In genomic region chr3:196739671-196740475, GRCh38 we compare ENCODE assay signal across 8 cellular contexts. TPM values are rescaled to one million over a fixed set of nuclear protein-coding genes. Genes with fewer than 3 reads are reported as not detected.
DNase-seq lines count a peak whose midpoint lies in the region; ATAC-seq and TF ChIP-seq lines count a peak whose summit lies in the region.

Gene PAK2 (plus strand): TSS chr3:196739857. CDS start chr3:196782647, 42,790 bp downstream.

- BruUV-seq in PC-9 (replicated peaks; lab: Mats Ljungman, UMichigan) = no TSS peak

- H3K4me2 ChIP-seq in PC-9 = peak within 1 kb of the TSS; percentile 84

- no peaks in the 10 kb centered on the region for H3K9me3 ChIP-seq in PC-9 (ENCODE audit: insufficient read depth, low read depth)

- H3K79me2 ChIP-seq in PC-9 (ENCODE audit: low read depth) = peaks cover 50% of the 10 kb centered on the region

- peaks cover 23% of the 10 kb centered on the region for H4K20me1 ChIP-seq in PC-9 (ENCODE audit: insufficient read depth)

- H3K36me3 ChIP-seq in PC-9 (ENCODE audit: low read depth) = 0 out of 2 replicates have a peak, but pooled peaks cover 5% of the 10 kb centered on the region

- H3K27me3 ChIP-seq in PC-9 (ENCODE audit: insufficient read depth, low read depth) = no peaks in the 10 kb centered on the region

- peak within 1 kb of the TSS; percentile 80 for H3K27ac ChIP-seq in PC-9

- CTCF ChIA-PET in PC-9 (lab: Charles Lee) = interaction anchor here (0.5 to 1.4 kb wide), 7 partner anchors 21 to 760 kb away, joined by 3 to 7 read pairs (median 5); partner anchors contain the start of genes CEP19 and PIGX

- peak within 1 kb of the TSS; percentile 84 for H2AFZ ChIP-seq in PC-9

- H3K4me3 ChIP-seq in PC-9 = peak within 1 kb of the TSS; percentile 85
- peak within 1 kb of the TSS; percentile 84 for H3K4me3 ChIP-seq in epithelial cell of esophagus (ENCODE audit: low read length)

- intact Hi-C loops in PC-9 (cut with micrococcal nuclease; ENCODE audit: unreplicated experiment) = loop anchor here (2.0 to 5.0 kb wide), 2 partner anchors 53 to 127 kb away; partner anchors contain the start of gene SENP5

- H3F3A ChIP-seq in PC-9 (ENCODE audit: insufficient read depth, low read depth) = peaks cover 29% of the 10 kb centered on the region; the same call in 1 of the 2 replicates

- peak; percentile 93 for DNase-seq in DMS 273 treated with DMSO at 0.1 percent for 48 hours (lab: John Stamatoyannopoulos, UW)
- DNase-seq in KG1 (lab: John Stamatoyannopoulos, UW) = peak; percentile 86
- peak; percentile 72 to 93 for DNase-seq in PC-9
- DNase-seq in activated T-cell treated with anti-CD3 and anti-CD28 coated beads for 48 hours (ENCODE audit: low read depth) = peak; percentile 89
- peak; percentile 92 for DNase-seq in epithelial cell of esophagus (ENCODE audit: low read depth)
- DNase-seq in middle frontal gyrus (ENCODE audit: extremely low spot score, low spot score) = peak; percentile 91
- DNase-seq in stimulated activated CD8-positive, alpha-beta memory T cell treated with anti-CD3 and anti-CD28 coated beads, Interleukin-2, amount 100 ng/mL, for 1 hour (ENCODE audit: low read depth in 2 of 2) = peak; percentile 85 to 88

- no peaks in the 10 kb centered on the region for H3K9me2 ChIP-seq in PC-9 (ENCODE audit: insufficient read depth)

- peak; percentile 82 for ATAC-seq in GM21619 (IDR thresholded peaks at IDR 0.05; ENCODE audit: unreplicated experiment)

- H3K4me1 ChIP-seq in PC-9 (replicated peaks; ENCODE audit: insufficient read depth) = peaks cover 11% of the 10 kb centered on the region

- TF ChIP-seq CTCF in PC-9 (conservative IDR thresholded peaks at IDR 0.05) (no peak), epithelial cell of esophagus (IDR thresholded peaks at IDR 0.05; ENCODE audit: insufficient read depth, low read depth, low read length, missing control alignments) (no peak)

- POLR2A ChIA-PET in PC-9 (lab: Charles Lee; ENCODE audit: unreplicated experiment) = interaction anchor here (0.6 to 0.9 kb wide), 12 partner anchors 8 to 569 kb away, joined by 3 to 12 read pairs (median 4); partner anchors contain the start of genes CEP19 and PIGX

RNA-seq across cellular contexts. Expression of gene PAK2, which starts in this region (rescaled TPM):
- total RNA-seq in PC-9 (2021) = 78.6 and 113 TPM in 2 replicates

Comparison
In these comparisons a context has a peak if more than half of its experiments do, and no peak if none do; other contexts are left out.
1. Peak in every context shown above with its lines: DNase-seq, ATAC-seq, H3K4me3 ChIP-seq and H3K27ac ChIP-seq.